ENCODE assay signal across 16 cellular contexts in genomic region chr14:102980409-102980810, GRCh38.
"Had no signal": no experiment of that assay in that cellular context is flagged by ENCODE, and none has a peak within 500 bp of the region (broad histone marks: within the 10 kb centered on the region; RNA-seq: fewer than 3 reads in every experiment).

No MANE protein-coding gene starts in this region.

- H3K9me3 ChIP-seq: stomach, thyroid gland had no signal

- H3K27me3 ChIP-seq: cardiac muscle cell, stomach, thyroid gland had no signal

- H3K4me1 ChIP-seq: parathyroid adenoma, stomach, thyroid gland had no signal

- H3K4me3 ChIP-seq: cardiac muscle cell, lung, skin epidermis, stomach, thyroid gland had no signal

- DNase-seq: activated CD4-positive, alpha-beta T cell treated with anti-CD3 and anti-CD28 coated beads for 4 hours; activated CD8-positive, alpha-beta memory T cell treated with anti-CD3 and anti-CD28 coated beads, Interleukin-2, amount 50 U/mL, for 48 hours; activated CD8-positive, alpha-beta T cell treated with anti-CD3 and anti-CD28 coated beads for 36 hours; activated naive CD4-positive, alpha-beta T cell; cortex of kidney; effector memory CD4-positive, alpha-beta T cell; foreskin melanocyte; naive B cell; stomach; SW 1271; thyroid gland had no signal

- ATAC-seq: activated CD8-positive, alpha-beta T cell treated with anti-CD3 and anti-CD28 coated beads for 36 hours had no signal

- H3K27ac ChIP-seq: cardiac muscle cell, epithelial cell of prostate, parathyroid adenoma, skin epidermis, stomach, thyroid gland had no signal
